Comparison of ENCODE assay signal across 1 cellular context in the genomic region with DNA sequence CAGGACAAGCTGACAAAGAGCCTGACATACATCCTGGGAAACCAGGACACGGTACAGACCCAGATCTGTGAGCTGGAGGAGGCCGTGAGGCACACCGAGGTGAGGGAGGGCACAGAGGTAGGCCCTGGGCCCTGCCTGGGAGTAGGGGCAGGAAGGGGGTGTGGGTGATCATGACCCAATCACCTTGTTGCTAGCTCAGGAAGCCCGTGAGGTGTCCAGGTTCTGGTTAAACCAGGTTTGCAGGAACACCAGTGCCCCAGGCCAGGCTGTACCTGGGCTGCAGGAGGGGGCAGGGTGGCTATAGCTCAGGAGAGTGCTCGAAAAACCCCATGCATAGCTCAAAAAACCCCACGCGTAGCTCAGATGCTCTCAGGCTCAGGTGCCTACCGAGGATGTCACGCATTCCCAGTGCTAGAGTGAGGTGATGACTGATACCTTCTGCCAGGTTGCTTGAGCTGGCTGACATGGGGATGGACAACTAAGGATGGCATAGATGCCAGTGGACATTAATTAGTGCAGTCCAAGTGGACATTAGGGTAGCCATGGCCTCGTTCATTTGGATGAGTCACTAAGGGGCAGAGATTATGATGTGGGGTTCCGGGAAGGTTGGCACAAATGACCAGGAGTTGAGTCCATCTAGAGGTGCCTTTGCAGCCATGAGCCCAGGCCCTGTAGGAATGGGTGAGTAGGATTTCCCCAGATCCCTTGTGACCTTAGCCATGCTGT.
TF ChIP-seq lines count a peak whose summit lies in the region.

No MANE protein-coding gene starts in this region.

TF ChIP-seq in H1, 55 proteins besides CTCF, POLR2A, EP300 and RAD21:
- no peak for TF ChIP-seq SIRT6 (IDR thresholded peaks at IDR 0.05; ENCODE audit: low read length)
- no peak for TF ChIP-seq SP2 (IDR thresholded peaks at IDR 0.05; ENCODE audit: low read length)
- no peak for TF ChIP-seq TAF1 (IDR thresholded peaks at IDR 0.05; ENCODE audit: low read depth, low read length)
- TF ChIP-seq RFX5 (IDR thresholded peaks at IDR 0.05; ENCODE audit: borderline replicate concordance, low read depth, low read length): no peak
- TF ChIP-seq KDM1A (IDR thresholded peaks at IDR 0.05; ENCODE audit: borderline replicate concordance, low read length): no peak
